ENCODE assay signal across 16 cellular contexts in the genomic region with DNA sequence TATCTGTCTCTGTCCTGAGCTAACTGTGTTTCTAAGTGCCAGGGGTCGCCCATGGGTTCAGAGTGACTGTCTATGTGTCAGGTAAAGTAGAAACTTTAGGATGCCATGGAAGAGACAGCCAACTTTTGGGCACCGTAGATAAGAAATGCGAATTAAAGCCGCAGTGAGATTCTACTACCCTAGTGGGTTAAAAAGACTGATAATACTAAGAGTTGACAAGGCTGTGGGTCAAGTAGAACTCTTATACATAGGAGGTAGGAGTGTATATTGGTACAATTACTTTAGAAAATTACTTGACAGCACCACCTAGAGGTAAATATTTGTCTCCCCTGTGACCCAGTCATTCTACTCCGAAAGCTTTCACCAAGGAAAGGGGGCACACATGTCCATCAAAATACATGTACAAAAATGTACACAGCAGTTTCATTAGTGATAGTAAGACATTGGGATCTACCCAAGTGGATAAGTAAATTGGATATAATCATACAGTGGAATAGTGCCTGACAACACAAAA.
DNase-seq lines count a peak whose midpoint lies in the region; ATAC-seq, FAIRE-seq and TF ChIP-seq lines count a peak whose summit lies in the region.
"Had no signal": no experiment of that assay in that cellular context is flagged by ENCODE, and none has a peak within 500 bp of the region (broad histone marks: within the 10 kb centered on the region; RNA-seq: fewer than 3 reads in every experiment).

No MANE protein-coding gene starts in this region.

- 0 out of 3 replicates have a peak, but pooled peaks have one; percentile 17 for TF ChIP-seq CTCF in GM12872 (IDR thresholded peaks at IDR 0.05; ENCODE audit: insufficient read depth, low read depth, low read length)
- TF ChIP-seq CTCF in GM12878 (IDR thresholded peaks at IDR 0.05 in 2 of 3, conservative IDR thresholded peaks at IDR 0.05 in 1 of 3; ENCODE audit: control insufficient read depth in 2 of 3, extremely low read depth in 1 of 3, insufficient read depth in 1 of 3, low read depth in 3 of 3, low read length in 3 of 3): peak in 1 of 3 experiments; percentile 30; a peak in 3 of 6 replicates
- peak; percentile 19 for TF ChIP-seq CTCF in neural progenitor cell (IDR thresholded peaks at IDR 0.05)

- 39% methylated on average over 5 of the region's 5 CpGs for WGBS in GM12878 (ENCODE audit: insufficient coverage, insufficient replicate concordance, low lambda C conversion rate, missing lambda C conversion rate)

- no peak overlapping the region for H3K27ac Mint-ChIP-seq in neural progenitor cell
- no peak overlapping the region for H3K27ac Mint-ChIP-seq in activated naive CD8-positive, alpha-beta T cell treated with anti-CD3 and anti-CD28 coated beads for 36 hours
- H3K27ac Mint-ChIP-seq: CD14-positive monocyte, T-cell had no signal

- no peaks in the 10 kb centered on the region for H3K27me3 ChIP-seq in Karpas-422 (ENCODE audit: low read length)
- H3K27me3 ChIP-seq in GM12878 (replicated peaks in 1 of 2; ENCODE audit: control insufficient read depth in 2 of 2, insufficient read depth in 2 of 2, low read length in 1 of 2): peaks cover 2 to 4% of the 10 kb centered on the region in 2 experiments; a peak in 3 of 4 replicates
- no peaks in the 10 kb centered on the region for H3K27me3 ChIP-seq in neural progenitor cell
- H3K27me3 ChIP-seq: left lung, pancreas, thyroid gland had no signal

- no peak overlapping the region for H2AFZ ChIP-seq in Karpas-422 (ENCODE audit: low read length)
- H2AFZ ChIP-seq in GM12878 (ENCODE audit: control insufficient read depth, low read depth, low read length): no peak overlapping the region
- no peak overlapping the region for H2AFZ ChIP-seq in neural progenitor cell (replicated peaks)

- DNase-seq in Karpas-422 (peak; percentile 51), GM12878 (ENCODE audit: low read depth, low spot score) (no peak), neural progenitor cell (ENCODE audit: low spot score) (no peak), frontal cortex (ENCODE audit: low spot score in 2 of 2) (no peak)
- no peak for DNase-seq in activated naive CD8-positive, alpha-beta T cell treated with anti-CD3 and anti-CD28 coated beads for 36 hours
- no peak for DNase-seq in effector CD8-positive, alpha-beta T cell (lab: John Stamatoyannopoulos, UW)
- DNase-seq: activated CD4-positive, CD25-positive, alpha-beta regulatory T cell; left lung; NCI-H1930; pancreas; RPMI8226; T-cell; thyroid gland had no signal

- FAIRE-seq in GM12878 (lab: Jason Lieb, UNC) (peak; percentile 59), frontal cortex (lab: Jason Lieb, UNC) (no peak)
- FAIRE-seq: pancreas had no signal

- H3K79me2 ChIP-seq in Karpas-422 (ENCODE audit: low read length): no peaks in the 10 kb centered on the region
- H3K79me2 ChIP-seq in GM12878 (ENCODE audit: control insufficient read depth, insufficient read depth, low read length): no peaks in the 10 kb centered on the region
- no peaks in the 10 kb centered on the region for H3K79me2 ChIP-seq in neural progenitor cell (ENCODE audit: low read depth)

- H3K4me1 ChIP-seq in Karpas-422 (ENCODE audit: low read length): no peaks in the 10 kb centered on the region
- H3K4me1 ChIP-seq in GM12878 (ENCODE audit: control insufficient read depth, insufficient read depth, low read length): no peaks in the 10 kb centered on the region
- H3K4me1 ChIP-seq in neural progenitor cell: no peaks in the 10 kb centered on the region
- H3K4me1 ChIP-seq: left lung, pancreas had no signal

- ATAC-seq in GM12878: peak; percentile 57; the same call in 2 of the 3 replicates
- ATAC-seq: left lung, pancreas, T-cell had no signal

- H3K9me3 ChIP-seq in Karpas-422 (ENCODE audit: low read length) (no peaks in the 10 kb centered on the region), GM12878 (replicated peaks; ENCODE audit: control insufficient read depth, insufficient read depth, low read length) (no peaks in the 10 kb centered on the region), neural progenitor cell (ENCODE audit: low read depth) (no peaks in the 10 kb centered on the region)
- H3K9me3 ChIP-seq: left lung, pancreas, thyroid gland had no signal

- H3F3A ChIP-seq in neural progenitor cell (ENCODE audit: low read depth): no peaks in the 10 kb centered on the region

- TF ChIP-seq POLR2A in GM12878 (IDR thresholded peaks at IDR 0.05; ENCODE audit: low read depth, low read length): no peak

- TF ChIP-seq RAD21 in GM12878 (IDR thresholded peaks at IDR 0.05; ENCODE audit: insufficient read depth, low read depth, low read length): no peak

- no TSS peak for BruUV-seq in GM12878 (replicated peaks; lab: Mats Ljungman, UMichigan)

- RAD21 ChIA-PET in GM12878 (lab: Charles Lee; ENCODE audit: unreplicated experiment): interaction anchor here (1.3 to 1.5 kb wide), 2 partner anchors 13 to 255 kb away, joined by 3 read pairs; no protein-coding TSS in a partner anchor

- peaks cover 19% of the 10 kb centered on the region for H3K4me1 Mint-ChIP-seq in neural progenitor cell
- no peaks in the 10 kb centered on the region for H3K4me1 Mint-ChIP-seq in activated naive CD8-positive, alpha-beta T cell treated with anti-CD3 and anti-CD28 coated beads for 36 hours
- H3K4me1 Mint-ChIP-seq: CD14-positive monocyte, T-cell had no signal

- no peak for TF ChIP-seq EP300 in GM12878 (IDR thresholded peaks at IDR 0.05; ENCODE audit: borderline replicate concordance in 1 of 2, control insufficient read depth in 1 of 2, low read depth in 2 of 2, low read length in 2 of 2)

- H3K9me2 ChIP-seq in Karpas-422 (replicated peaks; ENCODE audit: insufficient read depth, low read length): no peaks in the 10 kb centered on the region

- H3K9me3 Mint-ChIP-seq in neural progenitor cell: peaks cover 3% of the 10 kb centered on the region
- H3K9me3 Mint-ChIP-seq in activated naive CD8-positive, alpha-beta T cell treated with anti-CD3 and anti-CD28 coated beads for 36 hours: peaks cover 2% of the 10 kb centered on the region

- H3K36me3 Mint-ChIP-seq in neural progenitor cell: no peaks in the 10 kb centered on the region
- no peaks in the 10 kb centered on the region for H3K36me3 Mint-ChIP-seq in activated naive CD8-positive, alpha-beta T cell treated with anti-CD3 and anti-CD28 coated beads for 36 hours
- H3K36me3 Mint-ChIP-seq: CD14-positive monocyte, T-cell had no signal

- intact Hi-C loops in GM12878 (cut with micrococcal nuclease; ENCODE audit: unreplicated experiment): loop anchor here (2.0 to 10.0 kb wide), 2 partner anchors 262 to 1576 kb away; a partner anchor contains a TSS

- in situ Hi-C loops in GM12878 (cut with MboI): no loop called here

- H3K4me3 ChIP-seq in Karpas-422 (ENCODE audit: low read length) (no peak overlapping the region), GM12878 (no peak overlapping the region), neural progenitor cell (no peak overlapping the region)
- H3K4me3 ChIP-seq: left lung, pancreas, skin epidermis, thyroid gland had no signal

- peaks cover 4% of the 10 kb centered on the region for H3K27me3 Mint-ChIP-seq in neural progenitor cell (ENCODE audit: insufficient read depth, low read depth)
- H3K27me3 Mint-ChIP-seq in activated naive CD8-positive, alpha-beta T cell treated with anti-CD3 and anti-CD28 coated beads for 36 hours: peaks cover 7% of the 10 kb centered on the region

- no peak overlapping the region for H3K27ac ChIP-seq in Karpas-422 (ENCODE audit: low read length)
- H3K27ac ChIP-seq in GM12878 (ENCODE audit: control insufficient read depth, insufficient read depth): no peak overlapping the region
- H3K27ac ChIP-seq in neural progenitor cell: no peak overlapping the region
- H3K27ac ChIP-seq: left lung, pancreas had no signal

- POLR2A ChIA-PET in GM12878 (lab: Charles Lee): no interaction called here

- H3K36me3 ChIP-seq in Karpas-422 (ENCODE audit: insufficient read depth, low read length) (no peaks in the 10 kb centered on the region), GM12878 (ENCODE audit: control insufficient read depth in 2 of 2, insufficient read depth in 2 of 2, low read length in 1 of 2) (no peaks in the 10 kb centered on the region), neural progenitor cell (no peaks in the 10 kb centered on the region)
- H3K36me3 ChIP-seq: left lung, pancreas, thyroid gland had no signal

- no peaks in the 10 kb centered on the region for H4K20me1 ChIP-seq in Karpas-422 (ENCODE audit: insufficient read depth, low read depth, low read length)
- H4K20me1 ChIP-seq in GM12878 (ENCODE audit: control insufficient read depth, insufficient read depth): no peaks in the 10 kb centered on the region
- no peaks in the 10 kb centered on the region for H4K20me1 ChIP-seq in neural progenitor cell (ENCODE audit: low read depth)

- H3K4me2 ChIP-seq in Karpas-422 (ENCODE audit: low read depth, low read length, poor library complexity, severe bottlenecking): no peak overlapping the region
- no peak overlapping the region for H3K4me2 ChIP-seq in GM12878 (ENCODE audit: control insufficient read depth, insufficient read depth)
- no peak overlapping the region for H3K4me2 ChIP-seq in neural progenitor cell

- H3K9ac ChIP-seq in Karpas-422 (ENCODE audit: low read length): no peak overlapping the region
- no peak overlapping the region for H3K9ac ChIP-seq in GM12878 (ENCODE audit: control insufficient read depth, insufficient read depth, low read length)
- no peak overlapping the region for H3K9ac ChIP-seq in neural progenitor cell

- CTCF ChIA-PET in GM12878 (lab: Yijun Ruan, JAX): interaction anchor here (0.5 to 1.9 kb wide), 6 partner anchors 11 to 1576 kb away, joined by 3 to 9 read pairs (median 3); no protein-coding TSS in a partner anchor

- no peak overlapping the region for H3K4me3 Mint-ChIP-seq in neural progenitor cell
- H3K4me3 Mint-ChIP-seq in activated naive CD8-positive, alpha-beta T cell treated with anti-CD3 and anti-CD28 coated beads for 36 hours: no peak overlapping the region
- H3K4me3 Mint-ChIP-seq: CD14-positive monocyte, T-cell had no signal

- SMC1A ChIA-PET in GM12878 (lab: Charles Lee; ENCODE audit: uncharacterized antibody, unreplicated experiment): interaction anchor here (0.6 to 1.8 kb wide), 3 partner anchors 14 to 266 kb away, joined by 3 to 4 read pairs (median 3); no protein-coding TSS in a partner anchor

TF ChIP-seq in GM12878, 131 proteins besides CTCF, POLR2A, EP300 and RAD21 (continues in another document):
- no peak for TF ChIP-seq BHLHE40 (IDR thresholded peaks at IDR 0.05; ENCODE audit: borderline replicate concordance in 1 of 2, low read depth in 2 of 2, low read length in 1 of 2)
- TF ChIP-seq, protein P1, sequence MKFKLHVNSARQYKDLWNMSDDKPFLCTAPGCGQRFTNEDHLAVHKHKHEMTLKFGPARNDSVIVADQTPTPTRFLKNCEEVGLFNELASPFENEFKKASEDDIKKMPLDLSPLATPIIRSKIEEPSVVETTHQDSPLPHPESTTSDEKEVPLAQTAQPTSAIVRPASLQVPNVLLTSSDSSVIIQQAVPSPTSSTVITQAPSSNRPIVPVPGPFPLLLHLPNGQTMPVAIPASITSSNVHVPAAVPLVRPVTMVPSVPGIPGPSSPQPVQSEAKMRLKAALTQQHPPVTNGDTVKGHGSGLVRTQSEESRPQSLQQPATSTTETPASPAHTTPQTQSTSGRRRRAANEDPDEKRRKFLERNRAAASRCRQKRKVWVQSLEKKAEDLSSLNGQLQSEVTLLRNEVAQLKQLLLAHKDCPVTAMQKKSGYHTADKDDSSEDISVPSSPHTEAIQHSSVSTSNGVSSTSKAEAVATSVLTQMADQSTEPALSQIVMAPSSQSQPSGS (IDR thresholded peaks at IDR 0.05; ENCODE audit: low read length): no peak
